In the genomic region with DNA sequence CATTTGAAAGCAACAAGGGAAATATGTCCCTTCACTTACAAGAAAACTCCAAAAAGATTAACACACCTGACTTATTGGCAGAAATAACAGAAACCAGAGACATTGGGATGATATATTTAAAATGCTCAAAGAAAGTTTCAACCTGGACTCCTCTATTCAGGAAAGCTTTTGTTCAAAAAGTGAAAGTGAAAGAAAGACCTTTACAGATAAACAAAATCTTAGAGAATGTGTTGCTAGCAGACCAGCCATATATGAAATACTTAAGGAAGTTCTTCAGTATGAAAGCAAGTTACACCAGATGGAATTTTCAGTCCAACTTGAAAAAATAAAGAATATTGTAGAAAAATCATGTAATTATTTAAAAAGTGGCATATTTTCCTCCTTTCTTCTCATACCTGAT, we compare ENCODE assay signal across 10 cellular contexts.
DNase-seq lines count a peak whose midpoint lies in the region; ATAC-seq, FAIRE-seq and TF ChIP-seq lines count a peak whose summit lies in the region.
"Had no signal": no experiment of that assay in that cellular context is flagged by ENCODE, and none has a peak within 500 bp of the region (broad histone marks: within the 10 kb centered on the region; RNA-seq: fewer than 3 reads in every experiment).

No MANE protein-coding gene starts in this region.

- intact Hi-C loops in CD4-positive, alpha-beta memory T cell (cut with micrococcal nuclease) = no loop called here

- peak; percentile 27 for DNase-seq in NCI-H69 (lab: John Stamatoyannopoulos, UW)
- peak; percentile 3 for DNase-seq in epithelial cell of esophagus (ENCODE audit: low read depth)
- DNase-seq in NCI-H2171 (lab: John Stamatoyannopoulos, UW) = no peak
- DNase-seq in stimulated activated naive CD8-positive, alpha-beta T cell treated with anti-CD3 and anti-CD28 coated beads, Interleukin-15, Interleukin-2, amounts not matched to agents 100 U/mL and 50 U/mL, for 24 hours = no peak
- no peak for DNase-seq in CD4-positive, alpha-beta memory T cell
- DNase-seq: naive thymus-derived CD4-positive, alpha-beta T cell had no signal

- no peak overlapping the region for H3K4me3 ChIP-seq in epithelial cell of esophagus (ENCODE audit: low read length)
- no peak overlapping the region for H3K4me3 ChIP-seq in CD4-positive, alpha-beta memory T cell (ENCODE audit: low read length in 2 of 2)

- H3K27ac ChIP-seq in CD4-positive, alpha-beta memory T cell (ENCODE audit: low read depth, low read length) = no peak overlapping the region
- H3K27ac ChIP-seq: C4-2B had no signal

- CTCF ChIA-PET in CD4-positive, alpha-beta memory T cell (lab: Charles Lee; ENCODE audit: partially characterized antibody) = no interaction called here

- H3K27ac Mint-ChIP-seq in CD4-positive, alpha-beta memory T cell = no peak overlapping the region

- no peaks in the 10 kb centered on the region for H3K27me3 ChIP-seq in CD4-positive, alpha-beta memory T cell (ENCODE audit: insufficient read depth, low read length)

- no peak for TF ChIP-seq CTCF in epithelial cell of esophagus (IDR thresholded peaks at IDR 0.05; ENCODE audit: insufficient read depth, low read depth, low read length, missing control alignments)

- POLR2A ChIA-PET in CD4-positive, alpha-beta memory T cell (lab: Charles Lee; ENCODE audit: partially characterized antibody) = no interaction called here

- ATAC-seq in GM19351 (IDR thresholded peaks at IDR 0.05; ENCODE audit: unreplicated experiment) (peak; percentile 62), GM19397 (IDR thresholded peaks at IDR 0.05; ENCODE audit: unreplicated experiment) (no peak)
- no peak for ATAC-seq in stimulated activated naive CD8-positive, alpha-beta T cell treated with anti-CD3 and anti-CD28 coated beads, Interleukin-15, Interleukin-2, amounts not matched to agents 100 U/mL and 50 U/mL, for 24 hours
- ATAC-seq: naive thymus-derived CD4-positive, alpha-beta T cell had no signal

- H3K4me1 ChIP-seq in CD4-positive, alpha-beta memory T cell (ENCODE audit: insufficient read depth, low read length) = no peaks in the 10 kb centered on the region

- peak overlapping the region in 3 of 8 donors; percentile 5 to 42 (median 28) for H3K4me3 Mint-ChIP-seq in CD4-positive, alpha-beta memory T cell

- no peaks in the 10 kb centered on the region for H3K27me3 Mint-ChIP-seq in CD4-positive, alpha-beta memory T cell

- no peaks in the 10 kb centered on the region for H3K36me3 Mint-ChIP-seq in CD4-positive, alpha-beta memory T cell
- H3K36me3 Mint-ChIP-seq: naive thymus-derived CD4-positive, alpha-beta T cell had no signal

- FAIRE-seq in A204.1 (lab: Jason Lieb, UNC) = peak; percentile 83

- peaks cover 0 to 11% of the 10 kb centered on the region in 2 donors for H3K9me3 ChIP-seq in CD4-positive, alpha-beta memory T cell (ENCODE audit: control insufficient read depth in 1 of 2, low read length in 2 of 2)

- peaks cover 0 to 7% (median 0%) of the 10 kb centered on the region in 4 donors for H3K4me1 Mint-ChIP-seq in CD4-positive, alpha-beta memory T cell

- no peaks in the 10 kb centered on the region for H3K36me3 ChIP-seq in CD4-positive, alpha-beta memory T cell (ENCODE audit: insufficient read depth, low read length)

- peaks cover 5 to 36% (median 19%) of the 10 kb centered on the region in 8 donors for H3K9me3 Mint-ChIP-seq in CD4-positive, alpha-beta memory T cell

Comparison
In these comparisons a context has a peak if more than half of its experiments do, and no peak if none do; other contexts are left out.
1. DNase-seq: peak in NCI-H69 (single experiment) and epithelial cell of esophagus (single experiment); none in NCI-H2171 (single experiment), stimulated activated naive CD8-positive, alpha-beta T cell treated with anti-CD3 and anti-CD28 coated beads, Interleukin-15, Interleukin-2, amounts not matched to agents 100 U/mL and 50 U/mL, for 24 hours (single experiment) and CD4-positive, alpha-beta memory T cell (0 of 5).